Comparison of ENCODE assay signal across 1 cellular context in the genomic region with DNA sequence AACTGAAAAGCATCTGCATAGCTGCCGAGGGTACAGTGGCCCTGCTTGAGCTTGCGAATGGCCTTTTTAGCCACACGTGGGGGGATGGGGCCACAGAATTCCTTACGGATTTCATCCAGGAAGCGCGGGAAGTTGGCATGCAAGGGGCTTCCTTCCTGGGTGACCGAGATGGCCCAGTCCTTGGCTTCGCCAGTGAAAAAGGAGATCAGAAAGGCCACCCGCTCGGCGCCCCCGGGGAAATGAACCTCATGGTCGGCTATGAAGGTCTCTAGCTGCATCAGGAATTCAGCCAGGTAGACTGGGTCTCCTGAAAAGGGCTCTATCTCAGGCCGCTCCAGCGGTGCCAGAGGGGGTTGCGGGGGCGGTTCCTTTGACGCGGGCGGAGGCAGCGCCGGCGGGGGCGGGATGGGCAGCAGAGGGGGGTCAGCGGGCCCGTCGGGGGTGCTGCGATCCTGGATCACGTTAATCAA.
TF ChIP-seq lines count a peak whose summit lies in the region.

No MANE protein-coding gene starts in this region.

TF ChIP-seq in IMR-90, 13 proteins besides CTCF, POLR2A, EP300 and RAD21 (continued from another document):
- TF ChIP-seq ELK1 (IDR thresholded peaks at IDR 0.05; ENCODE audit: borderline replicate concordance, low read depth, low read length) (no peak), FOS (IDR thresholded peaks at IDR 0.05; ENCODE audit: low read depth, low read length) (no peak), RFX5 (IDR thresholded peaks at IDR 0.05; ENCODE audit: low read depth, low read length) (no peak), SMC3 (IDR thresholded peaks at IDR 0.05; ENCODE audit: low read depth, low read length) (no peak), MAZ (IDR thresholded peaks at IDR 0.05; ENCODE audit: borderline replicate concordance, low read depth, low read length) (no peak)
- TF ChIP-seq, protein P1, sequence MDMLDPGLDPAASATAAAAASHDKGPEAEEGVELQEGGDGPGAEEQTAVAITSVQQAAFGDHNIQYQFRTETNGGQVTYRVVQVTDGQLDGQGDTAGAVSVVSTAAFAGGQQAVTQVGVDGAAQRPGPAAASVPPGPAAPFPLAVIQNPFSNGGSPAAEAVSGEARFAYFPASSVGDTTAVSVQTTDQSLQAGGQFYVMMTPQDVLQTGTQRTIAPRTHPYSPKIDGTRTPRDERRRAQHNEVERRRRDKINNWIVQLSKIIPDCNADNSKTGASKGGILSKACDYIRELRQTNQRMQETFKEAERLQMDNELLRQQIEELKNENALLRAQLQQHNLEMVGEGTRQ (IDR thresholded peaks at IDR 0.05; ENCODE audit: low read depth, low read length): no peak
